ENCODE assay signal across 1 cellular context in genomic region chr6:161369339-161369738, GRCh38.
TF ChIP-seq lines count a peak whose summit lies in the region.

No MANE protein-coding gene starts in this region.

TF ChIP-seq in K562, 482 proteins besides CTCF, POLR2A, EP300 and RAD21 (continued from another document):
- TF ChIP-seq, protein P1, sequence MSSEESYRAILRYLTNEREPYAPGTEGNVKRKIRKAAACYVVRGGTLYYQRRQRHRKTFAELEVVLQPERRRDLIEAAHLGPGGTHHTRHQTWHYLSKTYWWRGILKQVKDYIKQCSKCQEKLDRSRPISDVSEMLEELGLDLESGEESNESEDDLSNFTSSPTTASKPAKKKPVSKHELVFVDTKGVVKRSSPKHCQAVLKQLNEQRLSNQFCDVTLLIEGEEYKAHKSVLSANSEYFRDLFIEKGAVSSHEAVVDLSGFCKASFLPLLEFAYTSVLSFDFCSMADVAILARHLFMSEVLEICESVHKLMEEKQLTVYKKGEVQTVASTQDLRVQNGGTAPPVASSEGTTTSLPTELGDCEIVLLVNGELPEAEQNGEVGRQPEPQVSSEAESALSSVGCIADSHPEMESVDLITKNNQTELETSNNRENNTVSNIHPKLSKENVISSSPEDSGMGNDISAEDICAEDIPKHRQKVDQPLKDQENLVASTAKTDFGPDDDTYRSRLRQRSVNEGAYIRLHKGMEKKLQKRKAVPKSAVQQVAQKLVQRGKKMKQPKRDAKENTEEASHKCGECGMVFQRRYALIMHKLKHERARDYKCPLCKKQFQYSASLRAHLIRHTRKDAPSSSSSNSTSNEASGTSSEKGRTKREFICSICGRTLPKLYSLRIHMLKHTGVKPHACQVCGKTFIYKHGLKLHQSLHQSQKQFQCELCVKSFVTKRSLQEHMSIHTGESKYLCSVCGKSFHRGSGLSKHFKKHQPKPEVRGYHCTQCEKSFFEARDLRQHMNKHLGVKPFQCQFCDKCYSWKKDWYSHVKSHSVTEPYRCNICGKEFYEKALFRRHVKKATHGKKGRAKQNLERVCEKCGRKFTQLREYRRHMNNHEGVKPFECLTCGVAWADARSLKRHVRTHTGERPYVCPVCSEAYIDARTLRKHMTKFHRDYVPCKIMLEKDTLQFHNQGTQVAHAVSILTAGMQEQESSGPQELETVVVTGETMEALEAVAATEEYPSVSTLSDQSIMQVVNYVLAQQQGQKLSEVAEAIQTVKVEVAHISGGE (CRISPR knock-in tag; IDR thresholded peaks at IDR 0.05), result no peak
- TF ChIP-seq ZNF280B (CRISPR knock-in tag; IDR thresholded peaks at IDR 0.05) (no peak), TCF7L2 (IDR thresholded peaks at IDR 0.05; ENCODE audit: low read depth, low read length) (no peak), CBX3 (IDR thresholded peaks at IDR 0.05; ENCODE audit: borderline replicate concordance in 1 of 2, low read length in 2 of 2) (no peak), SAFB2 (IDR thresholded peaks at IDR 0.05; ENCODE audit: borderline replicate concordance, low read depth, low read length, severe bottlenecking) (no peak), SMARCC2 (IDR thresholded peaks at IDR 0.05; ENCODE audit: low read depth) (no peak), CEBPB (tag; IDR thresholded peaks at IDR 0.05) (peak; percentile 83), TCFL5 (CRISPR knock-in tag; conservative IDR thresholded peaks at IDR 0.05) (no peak), MCM3 (IDR thresholded peaks at IDR 0.05) (no peak), JUND (IDR thresholded peaks at IDR 0.05; ENCODE audit: borderline replicate concordance, low read depth, low read length) (no peak), JUND (tag; IDR thresholded peaks at IDR 0.05; ENCODE audit: borderline replicate concordance, low read depth, low read length) (no peak), TEAD4 (IDR thresholded peaks at IDR 0.05; ENCODE audit: low read length) (no peak), TEAD4 (CRISPR knock-in tag; IDR thresholded peaks at IDR 0.05; ENCODE audit: borderline replicate concordance) (no peak)
